ENCODE assay signal across 8 cellular contexts in the genomic region with DNA sequence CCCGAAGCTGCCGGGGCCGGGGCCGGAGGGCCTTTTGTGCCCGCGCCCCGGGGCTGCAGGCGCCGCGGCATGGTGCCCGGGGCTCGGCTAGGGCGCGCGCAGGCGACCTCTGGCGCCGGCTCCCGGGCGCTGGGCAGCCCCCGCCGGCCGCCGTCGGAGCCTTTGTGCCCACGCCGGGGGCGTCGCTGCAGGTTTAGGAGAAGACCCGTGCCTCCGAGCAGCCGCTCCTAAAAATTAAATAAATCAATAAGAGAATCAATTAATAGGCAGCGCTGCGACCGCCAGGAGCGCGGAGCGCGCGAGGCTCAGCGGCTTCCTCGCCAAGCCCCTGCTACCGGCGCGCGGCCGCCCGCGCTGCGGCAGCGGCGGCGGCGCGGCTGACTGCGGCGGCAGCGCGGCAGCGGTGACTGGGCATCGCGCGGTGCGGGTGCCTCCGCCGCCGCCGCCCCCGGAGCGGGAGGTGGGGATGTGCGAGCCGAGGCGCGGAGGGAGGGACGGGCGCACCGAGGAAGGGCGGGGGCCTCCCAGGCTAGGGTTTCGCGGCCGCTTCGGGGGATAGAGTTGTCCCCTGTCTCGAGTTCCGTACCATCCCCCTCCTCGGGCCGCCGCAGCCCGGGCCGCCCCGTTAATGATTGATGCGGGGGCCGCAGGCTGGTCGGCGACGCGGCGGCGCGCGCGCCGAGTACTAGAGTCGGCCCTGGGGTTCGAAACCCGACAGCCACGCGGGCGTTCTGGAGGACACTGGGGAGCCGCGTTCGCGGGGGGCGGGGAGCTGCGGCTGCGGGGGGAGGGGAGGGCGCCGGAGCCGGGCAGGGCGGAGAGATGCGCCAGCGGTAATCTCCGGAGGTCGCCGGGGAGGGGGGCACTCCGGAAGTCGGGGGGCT. TPM values are rescaled to one million over a fixed set of nuclear protein-coding genes. Genes with fewer than 3 reads are reported as not detected.
DNase-seq lines count a peak whose midpoint lies in the region; ATAC-seq and TF ChIP-seq lines count a peak whose summit lies in the region.

TSS of gene PAQR9 (minus strand) at position 409 of the 884 bp plus-strand sequence. CDS start at position 71, 338 bp downstream.

- H3K9ac ChIP-seq in Karpas-422 (ENCODE audit: low read length): no peak within 1 kb of the TSS

- H3K27me3 ChIP-seq in psoas muscle (ENCODE audit: insufficient read depth in 3 of 3, low read length in 2 of 3) (peaks cover 0 to 12% (median 2%) of the 10 kb centered on the region in 3 donors), Karpas-422 (ENCODE audit: low read length) (no peaks in the 10 kb centered on the region)

- H3K4me1 ChIP-seq in psoas muscle: peaks cover under 1% of the 10 kb centered on the region
- no peaks in the 10 kb centered on the region for H3K4me1 ChIP-seq in Karpas-422 (ENCODE audit: low read length)

- H3K9me3 ChIP-seq in psoas muscle: no peaks in the 10 kb centered on the region
- H3K9me3 ChIP-seq in Karpas-422 (ENCODE audit: low read length): no peaks in the 10 kb centered on the region

- H3K9me2 ChIP-seq in Karpas-422 (replicated peaks; ENCODE audit: insufficient read depth, low read length): no peaks in the 10 kb centered on the region

- H4K20me1 ChIP-seq in Karpas-422 (ENCODE audit: insufficient read depth, low read depth, low read length): no peaks in the 10 kb centered on the region

- intact Hi-C loops in Right ventricle myocardium inferior (cut with DNase I): loop anchor here (2.0 kb wide), 1 partner anchor 23 kb away; no protein-coding TSS in a partner anchor
- intact Hi-C loops in psoas muscle (cut with DNase I): no loop called here

- peak; percentile 19 to 34 for ATAC-seq in activated CD4-positive, CD25-positive, alpha-beta regulatory T cell treated with anti-CD3 and anti-CD28 coated beads, Interleukin-2, amount 50 U/mL, for 24 hours
- peak; percentile 48 for ATAC-seq in HG03460 (IDR thresholded peaks at IDR 0.05; ENCODE audit: unreplicated experiment)
- peak; percentile 62 for ATAC-seq in Right ventricle myocardium inferior
- peak; percentile 60 to 70 (median 66) for ATAC-seq in psoas muscle
- ATAC-seq in HG03439 (IDR thresholded peaks at IDR 0.05; ENCODE audit: unreplicated experiment): no peak

- H3K36me3 ChIP-seq in psoas muscle (ENCODE audit: insufficient read depth in 1 of 2, low read depth in 1 of 2): no peaks in the 10 kb centered on the region
- H3K36me3 ChIP-seq in Karpas-422 (ENCODE audit: insufficient read depth, low read length): no peaks in the 10 kb centered on the region

- H3K4me3 ChIP-seq in psoas muscle (peak within 1 kb of the TSS; percentile 85), Karpas-422 (ENCODE audit: low read length) (no peak within 1 kb of the TSS)

- TF ChIP-seq CTCF in psoas muscle (IDR thresholded peaks at IDR 0.05): no peak

- no peaks in the 10 kb centered on the region for H3K79me2 ChIP-seq in Karpas-422 (ENCODE audit: low read length)

- no peak for DNase-seq in activated CD4-positive, CD25-positive, alpha-beta regulatory T cell treated with anti-CD3 and anti-CD28 coated beads, Interleukin-2, amount 50 U/mL, for 72 hours
- DNase-seq in activated CD8-positive, alpha-beta memory T cell treated with anti-CD3 and anti-CD28 coated beads, Interleukin-2, amount 50 U/mL, for 48 hours: peak; percentile 59
- DNase-seq in Right ventricle myocardium inferior (ENCODE audit: missing footprints): peak; percentile 74
- peak; percentile 35 to 64 for DNase-seq in psoas muscle
- DNase-seq in Karpas-422: no peak

- H2AFZ ChIP-seq in Karpas-422 (ENCODE audit: low read length): no peak within 1 kb of the TSS

- H3K27ac ChIP-seq in psoas muscle: peak within 1 kb of the TSS; percentile 53
- H3K27ac ChIP-seq in Karpas-422 (ENCODE audit: low read length): no peak within 1 kb of the TSS

- 1 to 2% (median 1%) methylated on average over 63 to 126 of the region's 126 CpGs for WGBS in psoas muscle, 3 donors

- H3K4me2 ChIP-seq in Karpas-422 (ENCODE audit: low read depth, low read length, poor library complexity, severe bottlenecking): no peak within 1 kb of the TSS

RNA-seq across cellular contexts. Expression of gene PAQR9, which starts in this region (rescaled TPM):
- total RNA-seq in Right ventricle myocardium inferior: 13.7 TPM
- total RNA-seq in psoas muscle: 1 to 10 TPM in 3 of 4 donors, under 1 TPM in 1; 0.53 to 2.6 (median 2.3) TPM
- 1 to 10 TPM in 2 of 3 donors, under 1 TPM in 1; 1.00 to 5.8 (median 1.4) TPM for polyA plus RNA-seq in psoas muscle
- total RNA-seq in Karpas-422 (2014; rRNA removed; shearing (Covaris generic); ENCODE audit: low replicate concordance): not detected in 2 replicates

Comparison
In these comparisons a context has a peak if more than half of its experiments do, and no peak if none do; other contexts are left out.
1. DNase-seq: peak in activated CD8-positive, alpha-beta memory T cell treated with anti-CD3 and anti-CD28 coated beads, Interleukin-2, amount 50 U/mL, for 48 hours (single experiment), Right ventricle myocardium inferior (single experiment) and psoas muscle (2 of 2); none in activated CD4-positive, CD25-positive, alpha-beta regulatory T cell treated with anti-CD3 and anti-CD28 coated beads, Interleukin-2, amount 50 U/mL, for 72 hours (single experiment) and Karpas-422 (single experiment).